Comparison of ENCODE assay signal across 25 cellular contexts in the genomic region with DNA sequence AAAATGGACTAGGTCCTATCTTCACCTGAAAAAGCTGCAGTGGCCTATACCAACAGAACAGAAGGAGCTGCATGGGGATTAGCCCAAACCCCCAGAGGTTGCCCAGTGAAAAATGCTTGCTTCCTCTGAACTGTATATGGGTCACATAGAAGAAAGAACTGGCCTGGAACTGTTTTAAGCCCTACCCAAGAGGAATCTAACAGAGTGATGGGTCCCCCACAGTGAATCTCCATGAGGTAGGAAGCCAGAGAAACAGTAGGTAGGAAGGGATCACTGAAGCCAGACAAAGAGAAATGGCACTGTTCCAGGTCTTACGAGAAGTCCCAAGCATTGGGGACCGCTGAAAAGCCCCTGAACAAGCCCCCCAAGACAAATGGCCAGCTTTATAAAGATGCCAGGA.
"Had no signal": no experiment of that assay in that cellular context is flagged by ENCODE, and none has a peak within 500 bp of the region (broad histone marks: within the 10 kb centered on the region; RNA-seq: fewer than 3 reads in every experiment).

No MANE protein-coding gene starts in this region.

- H3K4me3 ChIP-seq: coronary artery, dorsolateral prefrontal cortex, esophagus muscularis mucosa, gastrocnemius medialis, heart left ventricle had no signal

- H3K27ac ChIP-seq: brain microvascular endothelial cell, coronary artery, dorsolateral prefrontal cortex, esophagus muscularis mucosa, foreskin keratinocyte, heart left ventricle had no signal

- H3K27me3 ChIP-seq: brain microvascular endothelial cell, dorsolateral prefrontal cortex, esophagus muscularis mucosa, foreskin keratinocyte, gastrocnemius medialis, heart left ventricle had no signal

- H3K9me3 ChIP-seq: esophagus muscularis mucosa, gastrocnemius medialis, heart left ventricle had no signal

- ATAC-seq: activated naive CD4-positive, alpha-beta T cell treated with anti-CD3 and anti-CD28 coated beads, Interleukin-2, amount 50 U/mL, for 72 hours; activated T-cell treated with anti-CD3 and anti-CD28 coated beads, Interleukin-2, amount 50 U/mL, for 72 hours; foreskin keratinocyte; gastrocnemius medialis; heart left ventricle had no signal

- DNase-seq: activated CD4-positive, alpha-beta memory T cell treated with anti-CD3 and anti-CD28 coated beads, Interleukin-2, amount 10 ng/mL, durations not matched to agents 7 days and 5 days; activated CD4-positive, alpha-beta T cell treated with anti-CD3 and anti-CD28 coated beads for 1 hour; activated CD4-positive, alpha-beta T cell treated with anti-CD3 and anti-CD28 coated beads for 4 hours; activated CD4-positive, alpha-beta T cell treated with anti-CD3 and anti-CD28 coated beads, Interleukin-2, amount 10 ng/mL, durations not matched to agents 7 days and 5 days; activated CD4-positive, alpha-beta T cell treated with anti-CD3 and anti-CD28 coated beads, Interleukin-2, amount 50 U/mL, for 4 hours; activated CD8-positive, alpha-beta memory T cell treated with anti-CD3 and anti-CD28 coated beads, Interleukin-2, amount 50 U/mL, for 48 hours; activated gamma-delta T cell; activated naive CD4-positive, alpha-beta T cell; activated naive CD4-positive, alpha-beta T cell treated with anti-CD3 and anti-CD28 coated beads, Interleukin-2, amount 10 ng/mL, durations not matched to agents 7 days and 5 days; activated naive CD8-positive, alpha-beta T cell treated with anti-CD3 and anti-CD28 coated beads, Interleukin-2, amount 10 ng/mL, durations not matched to agents 7 days and 5 days; activated T-cell treated with anti-CD3 and anti-CD28 coated beads for 4 hours; activated T-cell treated with anti-CD3 and anti-CD28 coated beads, Interleukin-2, amount 50 U/mL, for 24 hours; activated T-cell treated with anti-CD3 and anti-CD28 coated beads, Interleukin-2, amount 50 U/mL, for 72 hours; brain microvascular endothelial cell; dorsolateral prefrontal cortex; effector memory CD4-positive, alpha-beta T cell; erythroblast; foreskin keratinocyte; gastrocnemius medialis; glutamatergic neuron; heart left ventricle; T-helper 2 cell had no signal

- H3K36me3 ChIP-seq: brain microvascular endothelial cell, esophagus muscularis mucosa, gastrocnemius medialis, heart left ventricle had no signal
